7 cellular contexts compared by ENCODE assay signal in genomic region chr16:56729351-56729735, GRCh38. TPM values are rescaled to one million over a fixed set of nuclear protein-coding genes. Genes with fewer than 3 reads are reported as not detected.
A peak's percentile ranks its signal among the peaks of the same experiment; 100 is the strongest.
DNase-seq lines count a peak whose midpoint lies in the region; ATAC-seq lines count a peak whose summit lies in the region.

No MANE protein-coding gene starts in this region.

- 64% methylated on average over 3 of the region's 3 CpGs for WGBS in HUES64
- no CpG with 5 or more reads among the region's 3 CpGs for WGBS in iPS DF 6.9 (ENCODE audit: insufficient coverage, insufficient read length)

- peak overlapping the region; percentile 93 for H3K4me3 ChIP-seq in HUES64 (ENCODE audit: low read length)
- H3K4me3 ChIP-seq in iPS DF 6.9 (ENCODE audit: low read length), result peak overlapping the region; percentile 61; the same call in 1 of the 2 replicates

- H3K27ac ChIP-seq in HUES64 (ENCODE audit: low read depth, low read length) (peak overlapping the region; percentile 34; the same call in 1 of the 2 replicates), iPS DF 6.9 (ENCODE audit: low read length) (no peak overlapping the region)

- ATAC-seq in stimulated activated naive B cell treated with anti-CD40 and anti-IgM and Interleukin-4, amounts not matched to agents 10 μg/mL and 1 μg/mL and 100 μg/mL, for 72 hours (replicated peaks), result no peak
- ATAC-seq in HG03025 (IDR thresholded peaks at IDR 0.05; ENCODE audit: low FRiP score, unreplicated experiment) (no peak), HG03039 (IDR thresholded peaks at IDR 0.05; ENCODE audit: unreplicated experiment) (no peak)

- H3K4me1 ChIP-seq in HUES64 (ENCODE audit: insufficient read depth, low read length) (peaks cover 6% of the 10 kb centered on the region; the same call in 1 of the 2 replicates), iPS DF 6.9 (ENCODE audit: control insufficient read depth, insufficient read depth, low read length) (no peaks in the 10 kb centered on the region)

- H3K9me3 Mint-ChIP-seq in activated CD4-positive, alpha-beta memory T cell treated with anti-CD3 and anti-CD28 coated beads, Interleukin-2, amount 10 ng/mL, durations not matched to agents 7 days and 5 days, result no peaks in the 10 kb centered on the region
- H3K9me3 Mint-ChIP-seq in stimulated activated naive B cell treated with anti-CD40 and anti-IgM and Interleukin-4, amounts not matched to agents 10 μg/mL and 1 μg/mL and 100 μg/mL, for 72 hours, result no peaks in the 10 kb centered on the region

- H3K36me3 Mint-ChIP-seq in activated CD4-positive, alpha-beta memory T cell treated with anti-CD3 and anti-CD28 coated beads, Interleukin-2, amount 10 ng/mL, durations not matched to agents 7 days and 5 days (ENCODE audit: low read depth), result no peaks in the 10 kb centered on the region
- H3K36me3 Mint-ChIP-seq in stimulated activated naive B cell treated with anti-CD40 and anti-IgM and Interleukin-4, amounts not matched to agents 10 μg/mL and 1 μg/mL and 100 μg/mL, for 72 hours, result no peaks in the 10 kb centered on the region

- CTCF ChIA-PET in activated CD4-positive, alpha-beta memory T cell treated with anti-CD3 and anti-CD28 coated beads, Interleukin-2, amount 10 ng/mL, durations not matched to agents 7 days and 5 days (lab: Charles Lee), result interaction anchor here (0.7 to 1.8 kb wide), 4 partner anchors 8 to 86 kb away, joined by 3 to 6 read pairs (median 3); no protein-coding TSS in a partner anchor

- POLR2A ChIA-PET in activated CD4-positive, alpha-beta memory T cell treated with anti-CD3 and anti-CD28 coated beads, Interleukin-2, amount 10 ng/mL, durations not matched to agents 7 days and 5 days (lab: Charles Lee), result interaction anchor here (0.7 to 1.5 kb wide), 8 partner anchors 9 to 221 kb away, joined by 3 to 4 read pairs (median 3); partner anchors contain the start of gene MT1X

- no peaks in the 10 kb centered on the region for H3K27me3 ChIP-seq in HUES64 (ENCODE audit: insufficient read depth, low read length)
- H3K27me3 ChIP-seq in iPS DF 6.9 (ENCODE audit: control insufficient read depth, insufficient read depth, low read length), result no peaks in the 10 kb centered on the region

- peak overlapping the region; percentile 79 for H3K9ac ChIP-seq in HUES64 (ENCODE audit: low read depth, low read length)

- H3K9me3 ChIP-seq in HUES64 (ENCODE audit: insufficient read depth, low read depth, low read length), result no peaks in the 10 kb centered on the region
- H3K9me3 ChIP-seq in iPS DF 6.9 (ENCODE audit: control insufficient read depth, insufficient read depth, low read length), result no peaks in the 10 kb centered on the region

- H3K36me3 ChIP-seq in HUES64 (ENCODE audit: insufficient read depth, low read length) (no peaks in the 10 kb centered on the region), iPS DF 6.9 (ENCODE audit: control insufficient read depth, insufficient read depth, low read length) (no peaks in the 10 kb centered on the region)

- peaks cover 3% of the 10 kb centered on the region for H3K27me3 Mint-ChIP-seq in activated CD4-positive, alpha-beta memory T cell treated with anti-CD3 and anti-CD28 coated beads, Interleukin-2, amount 10 ng/mL, durations not matched to agents 7 days and 5 days
- H3K27me3 Mint-ChIP-seq in stimulated activated naive B cell treated with anti-CD40 and anti-IgM and Interleukin-4, amounts not matched to agents 10 μg/mL and 1 μg/mL and 100 μg/mL, for 72 hours, result peaks cover 0 to 2% of the 10 kb centered on the region in 2 donors

- no peak overlapping the region for H3K4me3 Mint-ChIP-seq in activated CD4-positive, alpha-beta memory T cell treated with anti-CD3 and anti-CD28 coated beads, Interleukin-2, amount 10 ng/mL, durations not matched to agents 7 days and 5 days
- H3K4me3 Mint-ChIP-seq in stimulated activated naive B cell treated with anti-CD40 and anti-IgM and Interleukin-4, amounts not matched to agents 10 μg/mL and 1 μg/mL and 100 μg/mL, for 72 hours, result no peak overlapping the region

- H3K4me1 Mint-ChIP-seq in activated CD4-positive, alpha-beta memory T cell treated with anti-CD3 and anti-CD28 coated beads, Interleukin-2, amount 10 ng/mL, durations not matched to agents 7 days and 5 days, result peaks cover 10% of the 10 kb centered on the region
- H3K4me1 Mint-ChIP-seq in stimulated activated naive B cell treated with anti-CD40 and anti-IgM and Interleukin-4, amounts not matched to agents 10 μg/mL and 1 μg/mL and 100 μg/mL, for 72 hours, result peaks cover 12% of the 10 kb centered on the region in 2 donors

- peak overlapping the region; percentile 51 for H3K27ac Mint-ChIP-seq in activated CD4-positive, alpha-beta memory T cell treated with anti-CD3 and anti-CD28 coated beads, Interleukin-2, amount 10 ng/mL, durations not matched to agents 7 days and 5 days
- peak overlapping the region; percentile 82 for H3K27ac Mint-ChIP-seq in stimulated activated naive B cell treated with anti-CD40 and anti-IgM and Interleukin-4, amounts not matched to agents 10 μg/mL and 1 μg/mL and 100 μg/mL, for 72 hours

- DNase-seq in activated CD4-positive, alpha-beta memory T cell treated with anti-CD3 and anti-CD28 coated beads, Interleukin-2, amount 10 ng/mL, durations not matched to agents 7 days and 5 days, result no peak
- no peak for DNase-seq in iPS DF 6.9 (ENCODE audit: low read depth, low spot score)
- no peak for DNase-seq in stimulated activated naive B cell treated with anti-CD40 and anti-IgM and Interleukin-4, amounts not matched to agents 10 μg/mL and 1 μg/mL and 100 μg/mL, for 72 hours
- DNase-seq in DMS153 treated with DMSO at 0.1 percent for 48 hours (lab: John Stamatoyannopoulos, UW; ENCODE audit: unreplicated experiment), result no peak

RNA-seq across cellular contexts. Expression of gene NUP93, which starts 0.6 kb away (rescaled TPM):
- 104 TPM for polyA plus RNA-seq in HUES64 (2013, experiment 1 of 2)
- 106 TPM for polyA plus RNA-seq in HUES64 (2013, experiment 2 of 2)
- 10 to 100 TPM; 66.4 to 70.1 TPM for total RNA-seq in activated CD4-positive, alpha-beta memory T cell treated with anti-CD3 and anti-CD28 coated beads, Interleukin-2, amount 10 ng/mL, durations not matched to agents 7 days and 5 days

RNA-seq across cellular contexts. Expression of gene MT1X, which starts 47.1 kb away (rescaled TPM):
- polyA plus RNA-seq in HUES64 (2013, experiment 1 of 2), result 142 TPM
- polyA plus RNA-seq in HUES64 (2013, experiment 2 of 2), result 241 TPM
- total RNA-seq in activated CD4-positive, alpha-beta memory T cell treated with anti-CD3 and anti-CD28 coated beads, Interleukin-2, amount 10 ng/mL, durations not matched to agents 7 days and 5 days, result 10 to 100 TPM; 28.4 to 33.1 TPM

RNA-seq across cellular contexts. Expression of gene MT1H, which starts 59.7 kb away (rescaled TPM):
- polyA plus RNA-seq in HUES64 (2013, experiment 1 of 2), result 37.7 TPM
- 62.8 TPM for polyA plus RNA-seq in HUES64 (2013, experiment 2 of 2)
- total RNA-seq in activated CD4-positive, alpha-beta memory T cell treated with anti-CD3 and anti-CD28 coated beads, Interleukin-2, amount 10 ng/mL, durations not matched to agents 7 days and 5 days, result not detected
